Comparison of ENCODE assay signal across 31 cellular contexts in genomic region chr13:42847891-42848663, GRCh38.
DNase-seq lines count a peak whose midpoint lies in the region; ATAC-seq and TF ChIP-seq lines count a peak whose summit lies in the region.
"Had no signal": no experiment of that assay in that cellular context is flagged by ENCODE, and none has a peak within 500 bp of the region (broad histone marks: within the 10 kb centered on the region; RNA-seq: fewer than 3 reads in every experiment).

No MANE protein-coding gene starts in this region.

- no peak overlapping the region for H3K18ac ChIP-seq in IMR-90 (ENCODE audit: low read depth, low read length)
- H3K18ac ChIP-seq in mesenchymal stem cell (ENCODE audit: low read depth in 1 of 2, low read length in 2 of 2) = no peak overlapping the region

- 20% methylated on average over 2 of the region's 3 CpGs; no CpG with 5 or more reads in 1 of the 2 experiments for WGBS in IMR-90 (ENCODE audit: extremely low coverage in 2 of 2, insufficient read length in 1 of 2), 2 experiments
- WGBS in mesenchymal stem cell = 29% methylated on average over 3 of the region's 3 CpGs

- H3K4ac ChIP-seq in IMR-90 (ENCODE audit: low read depth, low read length) = no peak overlapping the region
- H3K4ac ChIP-seq in mesenchymal stem cell (ENCODE audit: low read depth in 1 of 2, low read length in 2 of 2) = no peak overlapping the region

- H3K27me3 ChIP-seq in IMR-90 (ENCODE audit: control insufficient read depth, insufficient read depth, low read length) = no peaks in the 10 kb centered on the region
- H3K27me3 ChIP-seq in mesenchymal stem cell (ENCODE audit: control insufficient read depth in 1 of 2, insufficient read depth in 1 of 2, low read length in 2 of 2) = no peaks in the 10 kb centered on the region
- H3K27me3 ChIP-seq: body of pancreas, esophagus muscularis mucosa, heart right ventricle, Peyer's patch, SJCRH30 had no signal

- H3K4me2 ChIP-seq in IMR-90 (ENCODE audit: low read depth, low read length) = no peak overlapping the region
- H3K4me2 ChIP-seq in mesenchymal stem cell (ENCODE audit: low read length, poor library complexity, severe bottlenecking) = no peak overlapping the region
- H3K4me2 ChIP-seq: A549 had no signal

- TF ChIP-seq RAD21 in IMR-90 (IDR thresholded peaks at IDR 0.05; ENCODE audit: low read length) = no peak

- DNase-seq in AG08395 (ENCODE audit: low spot score) = peak; percentile 83
- DNase-seq in IMR-90 = peak; percentile 8
- peak; percentile 60 to 94 for DNase-seq in cardiac fibroblast (ENCODE audit: low read depth in 2 of 2)
- DNase-seq in mesenchymal stem cell = peak; percentile 56
- no peak for DNase-seq in SK-N-DZ (ENCODE audit: low spot score)
- no peak for DNase-seq in nephron progenitor cell
- no peak for DNase-seq in DMS153 treated with DMSO at 0.1 percent for 48 hours (lab: John Stamatoyannopoulos, UW; ENCODE audit: unreplicated experiment)
- DNase-seq: activated CD4-positive, alpha-beta T cell treated with anti-CD3 and anti-CD28 coated beads, Interleukin-2, amount 50 U/mL, for 1 hour; activated CD8-positive, alpha-beta memory T cell treated with anti-CD3 and anti-CD28 coated beads, Interleukin-2, amount 50 U/mL, for 4 hours; body of pancreas; GF-D8; heart right ventricle; MM.1S; NCI-H1436; NCI-H524; NK-92 treated with Interleukin-12 subunit alpha and Interleukin-12 subunit beta, amount 100 ng/mL, for 24 hours; Peyer's patch; right cardiac atrium; SJCRH30; stimulated activated CD4-positive, alpha-beta T cell treated with anti-CD3 and anti-CD28 coated beads, Interleukin-15, amount 100 ng/mL, for 24 hours; stimulated activated CD8-positive, alpha-beta memory T cell treated with anti-CD3 and anti-CD28 coated beads, Interleukin-4, amount 100 ng/mL, for 48 hours; T-helper 17 cell had no signal

- H2AFZ ChIP-seq in IMR-90 (replicated peaks; ENCODE audit: low read length, poor library complexity) = no peak overlapping the region
- no peak overlapping the region for H2AFZ ChIP-seq in mesenchymal stem cell (ENCODE audit: low read depth, low read length)
- H2AFZ ChIP-seq: parathyroid adenoma had no signal

- no peak overlapping the region for H3K23ac ChIP-seq in IMR-90 (ENCODE audit: low read depth, low read length)
- no peak overlapping the region for H3K23ac ChIP-seq in mesenchymal stem cell (ENCODE audit: low read length in 2 of 2)

- H3K4me3 ChIP-seq in IMR-90 (ENCODE audit: insufficient read depth, low read depth, low read length) = no peak overlapping the region
- H3K4me3 ChIP-seq in cardiac fibroblast (replicated peaks in 1 of 2; ENCODE audit: low read depth in 2 of 2, low read length in 2 of 2) = no peak overlapping the region
- H3K4me3 ChIP-seq in mesenchymal stem cell (ENCODE audit: insufficient read depth in 1 of 2, low read depth in 1 of 2, low read length in 2 of 2) = no peak overlapping the region
- H3K4me3 ChIP-seq: A549, body of pancreas, esophagus muscularis mucosa, GM12878, heart right ventricle, Peyer's patch, SJCRH30 had no signal

- TF ChIP-seq POLR2A in IMR-90 (IDR thresholded peaks at IDR 0.05; ENCODE audit: low read depth, low read length) = no peak

- H3K9me3 Mint-ChIP-seq in nephron progenitor cell = no peaks in the 10 kb centered on the region
- H3K9me3 Mint-ChIP-seq: activated T-helper 2 cell treated with anti-CD3 and anti-CD28 coated beads, Interferon-gamma antibody, Interleukin-2, Interleukin-4, amounts not matched to agents 10 μg/mL and 5 μg/mL and 100 μg/mL, durations not matched to agents 14 hours and 24 hours and 36 hours; natural killer cell treated with Interleukin-12 subunit alpha and Interleukin-12 subunit beta and Interleukin-15 and Interleukin-18, amount 100 ng/mL, for 72 hours had no signal

- H3K27ac ChIP-seq in IMR-90 (ENCODE audit: insufficient read depth, low read length) (no peak overlapping the region), mesenchymal stem cell (ENCODE audit: low read length, poor library complexity, severe bottlenecking) (no peak overlapping the region)
- H3K27ac ChIP-seq: A549, body of pancreas, esophagus muscularis mucosa, heart right ventricle, parathyroid adenoma, Peyer's patch, SJCRH30 had no signal

- H3K36me3 ChIP-seq in IMR-90 (ENCODE audit: control insufficient read depth, insufficient read depth, low read length) (no peaks in the 10 kb centered on the region), mesenchymal stem cell (ENCODE audit: control insufficient read depth in 1 of 2, insufficient read depth in 2 of 2, low read depth in 1 of 2, low read length in 2 of 2) (no peaks in the 10 kb centered on the region)
- H3K36me3 ChIP-seq: esophagus muscularis mucosa, heart right ventricle, Peyer's patch, SJCRH30 had no signal

- no peak overlapping the region for H4K91ac ChIP-seq in IMR-90 (ENCODE audit: insufficient read depth, low read depth, low read length)
- no peak overlapping the region for H4K91ac ChIP-seq in mesenchymal stem cell (ENCODE audit: low read length)

- dilution Hi-C loops in IMR-90 (cut with HindIII; ENCODE audit: low sequenced_read_pairs, unreplicated experiment) = no loop called here

- H3K79me1 ChIP-seq in IMR-90 (ENCODE audit: low read depth in 1 of 2, low read length in 2 of 2) (no peaks in the 10 kb centered on the region), mesenchymal stem cell (replicated peaks; ENCODE audit: low read length, poor library complexity, severe bottlenecking) (no peaks in the 10 kb centered on the region)

- H3K14ac ChIP-seq in IMR-90 (replicated peaks; ENCODE audit: low read depth, low read length) (no peak overlapping the region), mesenchymal stem cell (ENCODE audit: low read length in 2 of 2) (no peak overlapping the region)

- no peak overlapping the region for H4K8ac ChIP-seq in IMR-90 (ENCODE audit: low read depth in 2 of 2, low read length in 2 of 2)
- H4K8ac ChIP-seq in mesenchymal stem cell (ENCODE audit: low read length) = peak overlapping the region; percentile 30

- no peaks in the 10 kb centered on the region for H3K9me1 ChIP-seq in IMR-90 (ENCODE audit: insufficient read depth, low read length)

- H2AK5ac ChIP-seq in IMR-90 (ENCODE audit: low read depth, low read length) (no peak overlapping the region), mesenchymal stem cell (ENCODE audit: low read length, severe bottlenecking) (no peak overlapping the region)

- H4K20me1 ChIP-seq in IMR-90 (ENCODE audit: insufficient read depth, low read length) = no peaks in the 10 kb centered on the region

- H2AK9ac ChIP-seq in IMR-90 (replicated peaks; ENCODE audit: low read depth, low read length, poor library complexity) = no peak overlapping the region

- no peaks in the 10 kb centered on the region for H3K27me3 Mint-ChIP-seq in nephron progenitor cell (ENCODE audit: low read depth, poor library complexity)

- H3K9ac ChIP-seq in IMR-90 (ENCODE audit: low read depth, low read length) (no peak overlapping the region), mesenchymal stem cell (ENCODE audit: low read length) (peak overlapping the region; percentile 61)
- H3K9ac ChIP-seq: parathyroid adenoma had no signal

- intact Hi-C loops in IMR-90 (cut with micrococcal nuclease) = no loop called here

- H3K9me3 ChIP-seq in IMR-90 (ENCODE audit: control insufficient read depth, insufficient read depth, low read length) (no peaks in the 10 kb centered on the region), mesenchymal stem cell (ENCODE audit: control insufficient read depth, low read length) (no peaks in the 10 kb centered on the region)
- H3K9me3 ChIP-seq: A549, body of pancreas, esophagus muscularis mucosa, heart right ventricle, Peyer's patch, SJCRH30 had no signal

- H3K4me1 Mint-ChIP-seq in nephron progenitor cell = no peaks in the 10 kb centered on the region
- H3K4me1 Mint-ChIP-seq: CD14-positive monocyte, T-helper 17 cell had no signal

- H4K5ac ChIP-seq in IMR-90 (ENCODE audit: low read depth, low read length) = no peak overlapping the region

- ATAC-seq in IMR-90 (ENCODE audit: low read depth) = no peak
- no peak for ATAC-seq in GM21529 (IDR thresholded peaks at IDR 0.05; ENCODE audit: unreplicated experiment)
- ATAC-seq: A549; body of pancreas; GM12878; heart right ventricle; natural killer cell treated with Interleukin-12 subunit alpha and Interleukin-12 subunit beta and Interleukin-15 and Interleukin-18, amount 100 ng/mL, for 72 hours; right cardiac atrium; T-helper 17 cell had no signal

- H2BK5ac ChIP-seq in IMR-90 (ENCODE audit: low read depth, low read length, poor library complexity, severe bottlenecking) (no peak overlapping the region), mesenchymal stem cell (ENCODE audit: low read depth, low read length, poor library complexity, severe bottlenecking) (no peak overlapping the region)

- in situ Hi-C loops in IMR-90 (cut with MboI; ENCODE audit: low sequenced_read_pairs) = no loop called here

- no peak overlapping the region for H3K4me3 Mint-ChIP-seq in nephron progenitor cell
- H3K4me3 Mint-ChIP-seq: activated naive CD8-positive, alpha-beta T cell; CD14-positive monocyte; natural killer cell treated with Interleukin-12 subunit alpha and Interleukin-12 subunit beta and Interleukin-15 and Interleukin-18, amount 100 ng/mL, for 72 hours; T-helper 17 cell had no signal

- H3K36me3 Mint-ChIP-seq in nephron progenitor cell (ENCODE audit: low read depth) = no peaks in the 10 kb centered on the region
- H3K36me3 Mint-ChIP-seq: activated naive CD8-positive, alpha-beta T cell; CD14-positive monocyte; natural killer cell treated with Interleukin-12 subunit alpha and Interleukin-12 subunit beta and Interleukin-15 and Interleukin-18, amount 100 ng/mL, for 72 hours had no signal

- TF ChIP-seq CTCF in IMR-90 (conservative IDR thresholded peaks at IDR 0.05; ENCODE audit: low read depth, low read length) (no peak), cardiac fibroblast (IDR thresholded peaks at IDR 0.05; ENCODE audit: low read depth, low read length) (no peak), nephron progenitor cell (IDR thresholded peaks at IDR 0.05) (no peak)

- no TSS peak for BruUV-seq in IMR-90 (replicated peaks; lab: Mats Ljungman, UMichigan)

- CTCF ChIA-PET in IMR-90 (lab: Yijun Ruan, JAX) = no interaction called here

- no peak overlapping the region for H2BK12ac ChIP-seq in mesenchymal stem cell (ENCODE audit: low read length in 2 of 2)

- H2BK120ac ChIP-seq in IMR-90 (ENCODE audit: low read depth, low read length) (no peak overlapping the region), mesenchymal stem cell (ENCODE audit: low read depth, low read length) (no peak overlapping the region)

- H3K27ac Mint-ChIP-seq in nephron progenitor cell = no peak overlapping the region
- H3K27ac Mint-ChIP-seq: activated naive CD8-positive, alpha-beta T cell; activated T-helper 2 cell treated with anti-CD3 and anti-CD28 coated beads, Interferon-gamma antibody, Interleukin-2, Interleukin-4, amounts not matched to agents 10 μg/mL and 5 μg/mL and 100 μg/mL, durations not matched to agents 14 hours and 24 hours and 36 hours; natural killer cell treated with Interleukin-12 subunit alpha and Interleukin-12 subunit beta and Interleukin-15 and Interleukin-18, amount 100 ng/mL, for 72 hours; T-helper 17 cell had no signal

- no peak overlapping the region for H3K56ac ChIP-seq in IMR-90 (ENCODE audit: extremely low read depth, insufficient read depth, low read length)

- H2BK15ac ChIP-seq in IMR-90 (ENCODE audit: low read depth, low read length) (no peak overlapping the region), mesenchymal stem cell (ENCODE audit: low read depth, poor library complexity, severe bottlenecking) (no peak overlapping the region)

- POLR2A ChIA-PET in IMR-90 (lab: Charles Lee; ENCODE audit: unreplicated experiment) = no interaction called here

- no peak overlapping the region for H2BK20ac ChIP-seq in IMR-90 (ENCODE audit: low read depth, low read length)

- no peaks in the 10 kb centered on the region for H3K4me1 ChIP-seq in IMR-90 (ENCODE audit: control insufficient read depth, insufficient read depth, low read length)
- H3K4me1 ChIP-seq in mesenchymal stem cell (ENCODE audit: control insufficient read depth, insufficient read depth, low read depth, low read length) = no peaks in the 10 kb centered on the region
- H3K4me1 ChIP-seq: A549, body of pancreas, esophagus muscularis mucosa, heart right ventricle, parathyroid adenoma, Peyer's patch, SJCRH30 had no signal

Comparison
In these comparisons a context has a peak if more than half of its experiments do, and no peak if none do; other contexts are left out.
1. DNase-seq: peak in AG08395 (single experiment), IMR-90 (single experiment), cardiac fibroblast (2 of 2) and mesenchymal stem cell (single experiment); none in SK-N-DZ (single experiment), nephron progenitor cell (single experiment) and DMS153 treated with DMSO at 0.1 percent for 48 hours (single experiment).